Comparison of ENCODE assay signal across 18 cellular contexts in the genomic region with DNA sequence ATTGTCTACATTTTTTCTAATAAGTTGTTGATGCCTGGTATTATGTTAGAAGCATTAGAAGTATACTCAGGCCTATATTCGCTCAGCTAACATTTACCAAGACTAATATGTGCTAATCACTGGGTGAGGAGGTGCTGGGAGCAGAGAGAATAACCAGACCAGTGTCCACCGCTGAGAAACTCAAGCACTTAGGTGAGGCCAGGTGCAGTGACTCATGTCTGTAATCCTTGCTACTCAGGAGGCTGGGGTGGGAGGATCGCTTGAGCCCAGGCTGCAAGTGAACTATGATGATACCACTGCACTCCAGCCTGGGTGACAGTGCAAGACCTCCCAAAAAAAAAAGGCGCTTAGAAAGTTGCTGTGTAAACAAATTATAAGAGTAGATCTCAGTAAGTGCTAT.
"Had no signal": no experiment of that assay in that cellular context is flagged by ENCODE, and none has a peak within 500 bp of the region (broad histone marks: within the 10 kb centered on the region; RNA-seq: fewer than 3 reads in every experiment).

No MANE protein-coding gene starts in this region.

- H3K9me3 ChIP-seq: breast epithelium, gastroesophageal sphincter, heart right ventricle, left ventricle myocardium inferior, psoas muscle, thoracic aorta had no signal

- DNase-seq: activated CD4-positive, CD25-positive, alpha-beta regulatory T cell treated with anti-CD3 and anti-CD28 coated beads, Interleukin-2, amount 50 U/mL, for 72 hours; activated naive CD4-positive, alpha-beta T cell treated with anti-CD3 and anti-CD28 coated beads for 36 hours; activated naive CD8-positive, alpha-beta T cell treated with anti-CD3 and anti-CD28 coated beads, Interleukin-2, amount 50 U/mL, for 24 hours; activated T-cell treated with anti-CD3 and anti-CD28 coated beads for 4 hours; aorta; cerebellar nuclear complex; effector memory CD8-positive, alpha-beta T cell; heart right ventricle; left ventricle myocardium inferior; mesenchymal stem cell; psoas muscle; stimulated activated naive CD8-positive, alpha-beta T cell treated with anti-CD3 and anti-CD28 coated beads, Interleukin-15, amount 100 ng/mL, for 72 hours had no signal

- H3K9me3 Mint-ChIP-seq: activated naive CD4-positive, alpha-beta T cell treated with anti-CD3 and anti-CD28 coated beads for 36 hours; activated naive CD8-positive, alpha-beta T cell treated with anti-CD3 and anti-CD28 coated beads, Interleukin-2, amount 50 U/mL, for 24 hours; dendritic cell treated with granulocyte-macrophage colony-stimulating factor and Interleukin-4, amounts not matched to agents 40 ng/mL and 50 ng/mL, for 4 days; neural crest cell had no signal

- H3K27ac Mint-ChIP-seq: activated naive CD4-positive, alpha-beta T cell treated with anti-CD3 and anti-CD28 coated beads for 36 hours; activated naive CD8-positive, alpha-beta T cell treated with anti-CD3 and anti-CD28 coated beads, Interleukin-2, amount 50 U/mL, for 24 hours; dendritic cell treated with granulocyte-macrophage colony-stimulating factor and Interleukin-4, amounts not matched to agents 40 ng/mL and 50 ng/mL, for 4 days; stimulated activated naive CD8-positive, alpha-beta T cell treated with anti-CD3 and anti-CD28 coated beads, Interleukin-15, amount 100 ng/mL, for 72 hours had no signal

- H3K4me2 ChIP-seq: smooth muscle cell had no signal

- H3K27me3 Mint-ChIP-seq: activated naive CD8-positive, alpha-beta T cell treated with anti-CD3 and anti-CD28 coated beads, Interleukin-2, amount 50 U/mL, for 24 hours; dendritic cell treated with granulocyte-macrophage colony-stimulating factor and Interleukin-4, amounts not matched to agents 40 ng/mL and 50 ng/mL, for 4 days; effector memory CD8-positive, alpha-beta T cell; stimulated activated naive CD8-positive, alpha-beta T cell treated with anti-CD3 and anti-CD28 coated beads, Interleukin-15, amount 100 ng/mL, for 72 hours had no signal

- H3K4me3 Mint-ChIP-seq: activated naive CD4-positive, alpha-beta T cell treated with anti-CD3 and anti-CD28 coated beads for 36 hours; activated naive CD8-positive, alpha-beta T cell treated with anti-CD3 and anti-CD28 coated beads, Interleukin-2, amount 50 U/mL, for 24 hours; dendritic cell treated with granulocyte-macrophage colony-stimulating factor and Interleukin-4, amounts not matched to agents 40 ng/mL and 50 ng/mL, for 4 days; effector memory CD8-positive, alpha-beta T cell; neural crest cell; stimulated activated naive CD8-positive, alpha-beta T cell treated with anti-CD3 and anti-CD28 coated beads, Interleukin-15, amount 100 ng/mL, for 72 hours had no signal

- H3K36me3 ChIP-seq: breast epithelium, gastroesophageal sphincter, heart right ventricle, left ventricle myocardium inferior, thoracic aorta had no signal

- ATAC-seq: activated naive CD8-positive, alpha-beta T cell treated with anti-CD3 and anti-CD28 coated beads, Interleukin-2, amount 50 U/mL, for 24 hours; effector memory CD8-positive, alpha-beta T cell; gastroesophageal sphincter; heart right ventricle; psoas muscle; stimulated activated naive CD8-positive, alpha-beta T cell treated with anti-CD3 and anti-CD28 coated beads, Interleukin-15, amount 100 ng/mL, for 72 hours had no signal

- H3K4me3 ChIP-seq: breast epithelium, gastroesophageal sphincter, heart right ventricle, left ventricle myocardium inferior, psoas muscle, smooth muscle cell, thoracic aorta had no signal

- H3K27me3 ChIP-seq: breast epithelium, gastroesophageal sphincter, heart right ventricle had no signal

- H3K27ac ChIP-seq: breast epithelium, heart right ventricle, left ventricle myocardium inferior, psoas muscle, thoracic aorta had no signal

- H3K4me1 ChIP-seq: breast epithelium, psoas muscle had no signal

- H3K4me1 Mint-ChIP-seq: activated naive CD8-positive, alpha-beta T cell treated with anti-CD3 and anti-CD28 coated beads, Interleukin-2, amount 50 U/mL, for 24 hours; stimulated activated naive CD8-positive, alpha-beta T cell treated with anti-CD3 and anti-CD28 coated beads, Interleukin-15, amount 100 ng/mL, for 72 hours had no signal
